Comparison of ENCODE assay signal across 8 cellular contexts in the genomic region with DNA sequence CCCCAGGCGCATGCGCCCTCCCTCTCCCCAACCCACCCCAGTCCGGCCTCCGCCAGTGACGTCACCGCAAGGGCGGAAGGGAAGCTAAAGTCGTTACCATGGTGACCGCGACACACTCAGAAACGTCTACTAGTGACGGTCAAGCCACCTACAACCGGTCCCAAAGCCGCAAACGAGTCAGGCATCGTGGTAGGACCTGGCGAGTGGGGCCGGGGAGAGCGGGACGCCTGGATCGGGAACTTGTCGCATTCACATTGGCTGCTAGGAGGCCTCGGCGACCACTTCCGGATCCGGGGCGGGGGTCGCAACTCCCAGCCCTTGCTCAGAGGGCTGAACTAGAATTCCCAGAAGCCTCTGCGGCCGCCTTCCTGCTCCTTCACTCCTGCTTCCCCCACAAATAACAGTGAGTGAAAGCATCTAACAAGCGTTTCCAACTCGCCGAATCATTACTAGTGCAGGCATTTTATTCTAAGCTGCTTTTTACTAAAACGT.
DNase-seq lines count a peak whose midpoint lies in the region; ATAC-seq and TF ChIP-seq lines count a peak whose summit lies in the region.

A gene with protein sequence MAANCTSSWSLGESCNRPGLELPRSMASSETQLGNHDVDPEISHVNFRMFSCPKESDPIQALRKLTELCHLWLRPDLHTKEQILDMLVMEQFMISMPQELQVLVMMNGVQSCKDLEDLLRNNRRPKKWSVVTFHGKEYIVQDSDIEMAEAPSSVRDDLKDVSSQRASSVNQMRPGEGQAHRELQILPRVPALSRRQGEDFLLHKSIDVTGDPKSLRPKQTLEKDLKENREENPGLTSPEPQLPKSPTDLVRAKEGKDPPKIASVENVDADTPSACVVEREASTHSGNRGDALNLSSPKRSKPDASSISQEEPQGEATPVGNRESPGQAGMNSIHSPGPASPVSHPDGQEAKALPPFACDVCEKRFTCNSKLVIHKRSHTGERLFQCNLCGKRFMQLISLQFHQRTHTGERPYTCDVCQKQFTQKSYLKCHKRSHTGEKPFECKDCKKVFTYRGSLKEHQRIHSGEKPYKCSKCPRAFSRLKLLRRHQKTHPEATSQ (minus strand): TSS at position 256 of the 492 bp plus-strand sequence. CDS start 89,793 bp downstream, outside the sequence.

- ATAC-seq in GM19324 (IDR thresholded peaks at IDR 0.05; ENCODE audit: low FRiP score, unreplicated experiment): peak; percentile 92
- ATAC-seq in HG03460 (IDR thresholded peaks at IDR 0.05; ENCODE audit: unreplicated experiment): peak; percentile 70

- DNase-seq in NCI-H524 treated with DMSO at 0.1 percent for 48 hours (lab: John Stamatoyannopoulos, UW) (peak; percentile 73), choroid plexus epithelial cell (ENCODE audit: low read depth) (peak; percentile 97), kidney glomerular epithelial cell (lab: John Stamatoyannopoulos, UW) (peak; percentile 97)
- DNase-seq in activated CD4-positive, alpha-beta T cell treated with anti-CD3 and anti-CD28 coated beads for 4 hours: peak; percentile 99
- peak; percentile 93 to 95 for DNase-seq in stimulated activated CD4-positive, alpha-beta T cell treated with anti-CD3 and anti-CD28 coated beads, Interleukin-15, amount 100 ng/mL, for 48 hours (ENCODE audit: low read depth in 2 of 2)

- H3K4me3 ChIP-seq in BLaER1 (peak within 1 kb of the TSS; percentile 80), choroid plexus epithelial cell (ENCODE audit: low read depth, low read length) (peak within 1 kb of the TSS; percentile 65)

- peak within 1 kb of the TSS; percentile 93 for H3K27ac ChIP-seq in BLaER1

- peak within 1 kb of the TSS; percentile 93 for H3K4me2 ChIP-seq in BLaER1

- H3K27me3 ChIP-seq in BLaER1: no peaks in the 10 kb centered on the region

- H3K9me3 ChIP-seq in BLaER1: no peaks in the 10 kb centered on the region

- peaks cover 12% of the 10 kb centered on the region for H3K36me3 ChIP-seq in BLaER1

- TF ChIP-seq CTCF in choroid plexus epithelial cell (conservative IDR thresholded peaks at IDR 0.05; ENCODE audit: low read depth, low read length): no peak

- no peaks in the 10 kb centered on the region for H4K20me1 ChIP-seq in BLaER1

- H3K9ac ChIP-seq in BLaER1: peak within 1 kb of the TSS; percentile 85

- H3K4me1 ChIP-seq in BLaER1: peaks cover 28% of the 10 kb centered on the region

Comparison
In these comparisons a context has a peak if more than half of its experiments do, and no peak if none do; other contexts are left out.
1. Peak in every context shown above with its lines: DNase-seq, ATAC-seq, H3K4me3 ChIP-seq and H3K27ac ChIP-seq.